8 cellular contexts compared by ENCODE assay signal in genomic region chr3:122415762-122416654, GRCh38. TPM values are rescaled to one million over a fixed set of nuclear protein-coding genes. Genes with fewer than 3 reads are reported as not detected.
DNase-seq lines count a peak whose midpoint lies in the region; ATAC-seq and TF ChIP-seq lines count a peak whose summit lies in the region.

TSS of gene WDR5B (minus strand) at chr3:122416062. CDS start at chr3:122415528, 534 bp downstream.

- peaks cover 9% of the 10 kb centered on the region for H3K4me1 ChIP-seq in GM23248 (ENCODE audit: insufficient read depth)
- H3K4me1 ChIP-seq in foreskin keratinocyte, result no peaks in the 10 kb centered on the region
- H3K4me1 ChIP-seq in neutrophil (ENCODE audit: control insufficient read depth in 1 of 2, insufficient read depth in 1 of 2, low read depth in 1 of 2, low read length in 1 of 2), result peaks cover 15 to 22% of the 10 kb centered on the region in 2 experiments
- peaks cover 16% of the 10 kb centered on the region for H3K4me1 ChIP-seq in testis

- H3K4me1 Mint-ChIP-seq in activated T-helper 1 cell treated with anti-CD3 and anti-CD28 coated beads, Interleukin-12 subunit alpha, Interleukin-12 subunit beta, Interleukin-2, Interleukin-4 antibody, amounts not matched to agents 30 ng/mL and 10 ng/mL and 1 ng/mL, durations not matched to agents 14 hours and 24 hours and 36 hours (ENCODE audit: low read depth), result peaks cover 48% of the 10 kb centered on the region

- in situ Hi-C loops in GM23248 (cut with MboI), result no loop called here

- TF ChIP-seq POLR2A in testis (IDR thresholded peaks at IDR 0.05), result peak; percentile 58

- H3K4me3 ChIP-seq in GM23248, result peak within 1 kb of the TSS; percentile 98
- peak within 1 kb of the TSS; percentile 85 for H3K4me3 ChIP-seq in neutrophil (ENCODE audit: low read depth in 1 of 2, low read length in 1 of 2)
- H3K4me3 ChIP-seq in testis, result peak within 1 kb of the TSS; percentile 73 to 78

- peak within 1 kb of the TSS; percentile 93 for H2AFZ ChIP-seq in GM23248

- no peaks in the 10 kb centered on the region for H3K9me2 ChIP-seq in GM23248 (ENCODE audit: insufficient read depth)

- H3K36me3 ChIP-seq in GM23248 (ENCODE audit: low read depth), result peaks cover 4% of the 10 kb centered on the region; the same call in 1 of the 2 replicates
- H3K36me3 ChIP-seq in neutrophil, result no peaks in the 10 kb centered on the region
- H3K36me3 ChIP-seq in testis (ENCODE audit: low read depth, missing control alignments), result no peaks in the 10 kb centered on the region

- no peaks in the 10 kb centered on the region for H3K9me3 Mint-ChIP-seq in activated T-helper 1 cell treated with anti-CD3 and anti-CD28 coated beads, Interleukin-12 subunit alpha, Interleukin-12 subunit beta, Interleukin-2, Interleukin-4 antibody, amounts not matched to agents 30 ng/mL and 10 ng/mL and 1 ng/mL, durations not matched to agents 14 hours and 24 hours and 36 hours

- H3K9me3 ChIP-seq in GM23248 (ENCODE audit: low read depth), result no peaks in the 10 kb centered on the region
- no peaks in the 10 kb centered on the region for H3K9me3 ChIP-seq in neutrophil
- no peaks in the 10 kb centered on the region for H3K9me3 ChIP-seq in testis

- no peaks in the 10 kb centered on the region for H4K20me1 ChIP-seq in GM23248 (ENCODE audit: insufficient read depth)

- peak within 1 kb of the TSS; percentile 94 for H3K4me2 ChIP-seq in GM23248 (ENCODE audit: unreplicated experiment)

- H3K27me3 Mint-ChIP-seq in activated T-helper 1 cell treated with anti-CD3 and anti-CD28 coated beads, Interleukin-12 subunit alpha, Interleukin-12 subunit beta, Interleukin-2, Interleukin-4 antibody, amounts not matched to agents 30 ng/mL and 10 ng/mL and 1 ng/mL, durations not matched to agents 14 hours and 24 hours and 36 hours (ENCODE audit: insufficient read depth), result no peaks in the 10 kb centered on the region

- peaks cover 85% of the 10 kb centered on the region for H3K79me2 ChIP-seq in GM23248 (ENCODE audit: insufficient read depth)

- H3K36me3 Mint-ChIP-seq in activated T-helper 1 cell treated with anti-CD3 and anti-CD28 coated beads, Interleukin-12 subunit alpha, Interleukin-12 subunit beta, Interleukin-2, Interleukin-4 antibody, amounts not matched to agents 30 ng/mL and 10 ng/mL and 1 ng/mL, durations not matched to agents 14 hours and 24 hours and 36 hours (ENCODE audit: low read depth), result peaks cover 24% of the 10 kb centered on the region

- intact Hi-C loops in activated T-helper 1 cell treated with anti-CD3 and anti-CD28 coated beads, Interleukin-12 subunit alpha, Interleukin-12 subunit beta, Interleukin-2, Interleukin-4 antibody, amounts not matched to agents 30 ng/mL and 10 ng/mL and 1 ng/mL, durations not matched to agents 14 hours and 24 hours and 36 hours (cut with micrococcal nuclease), result loop anchor here (1.0 to 10.0 kb wide), 13 partner anchors 21 to 870 kb away; partner anchors contain the start of genes DTX3L, EAF2, FAM162A and GOLGB1
- intact Hi-C loops in testis (cut with DNase I; ENCODE audit: low total_unique reads), result no loop called here

- H3F3A ChIP-seq in GM23248 (ENCODE audit: insufficient read depth), result peaks cover 19% of the 10 kb centered on the region; the same call in 1 of the 2 replicates

- ATAC-seq in foreskin keratinocyte, result peak; percentile 91

- 1 to 2% methylated on average over 48 of the region's 48 CpGs for WGBS in GM23248 (ENCODE audit: low coverage in 1 of 2, low lambda C conversion rate in 2 of 2, missing lambda C conversion rate in 2 of 2), 2 experiments
- 1% methylated on average over 39 to 48 of the region's 48 CpGs for WGBS in testis, 2 donors

- H3K27me3 ChIP-seq in GM23248 (replicated peaks; ENCODE audit: insufficient read depth), result no peaks in the 10 kb centered on the region
- no peaks in the 10 kb centered on the region for H3K27me3 ChIP-seq in foreskin keratinocyte
- H3K27me3 ChIP-seq in neutrophil, result no peaks in the 10 kb centered on the region
- H3K27me3 ChIP-seq in testis, result no peaks in the 10 kb centered on the region

- H3K4me3 Mint-ChIP-seq in activated T-helper 1 cell treated with anti-CD3 and anti-CD28 coated beads, Interleukin-12 subunit alpha, Interleukin-12 subunit beta, Interleukin-2, Interleukin-4 antibody, amounts not matched to agents 30 ng/mL and 10 ng/mL and 1 ng/mL, durations not matched to agents 14 hours and 24 hours and 36 hours, result peak within 1 kb of the TSS; percentile 98

- H3K27ac ChIP-seq in GM23248 (peak within 1 kb of the TSS; percentile 88), foreskin keratinocyte (peak within 1 kb of the TSS; percentile 74), neutrophil (peak within 1 kb of the TSS; percentile 93), testis (peak within 1 kb of the TSS; percentile 61 to 91)

- DNase-seq in EH (ENCODE audit: low read depth) (peak; percentile 97), GM23248 (peak; percentile 98), LoVo (ENCODE audit: low spot score) (peak; percentile 98), foreskin keratinocyte (peak; percentile 92 to 97), testis (peak; percentile 97), HUDEP-2 (lab: John Stamatoyannopoulos, UW; ENCODE audit: unreplicated experiment in 76 of 76) (no peak)
- peak; percentile 96 for DNase-seq in activated T-helper 1 cell treated with anti-CD3 and anti-CD28 coated beads, Interleukin-12 subunit alpha, Interleukin-12 subunit beta, Interleukin-2, Interleukin-4 antibody, amounts not matched to agents 30 ng/mL and 10 ng/mL and 1 ng/mL, durations not matched to agents 14 hours and 24 hours and 36 hours (ENCODE audit: low spot score)

- H3K27ac Mint-ChIP-seq in activated T-helper 1 cell treated with anti-CD3 and anti-CD28 coated beads, Interleukin-12 subunit alpha, Interleukin-12 subunit beta, Interleukin-2, Interleukin-4 antibody, amounts not matched to agents 30 ng/mL and 10 ng/mL and 1 ng/mL, durations not matched to agents 14 hours and 24 hours and 36 hours, result peak within 1 kb of the TSS; percentile 99

- TF ChIP-seq CTCF in foreskin keratinocyte (conservative IDR thresholded peaks at IDR 0.05), result peak; percentile 36
- TF ChIP-seq CTCF in neutrophil (IDR thresholded peaks at IDR 0.05), result peak; percentile 59
- peak in 1 of 3 experiments; percentile 19 for TF ChIP-seq CTCF in testis (IDR thresholded peaks at IDR 0.05)

- H3K9ac ChIP-seq in GM23248, result peak within 1 kb of the TSS; percentile 97

RNA-seq across cellular contexts. Expression of gene WDR5B, which starts in this region (rescaled TPM):
- 5.4 and 5.6 TPM in 2 replicates for total RNA-seq in GM23248 (2014; rRNA removed; shearing (Covaris generic))
- 3.7 TPM in 2 replicates for polyA plus RNA-seq in GM23248 (2016; fragmentation: Nextera tagmentation; extraction: Ambion mirVana)
- total RNA-seq in activated T-helper 1 cell treated with anti-CD3 and anti-CD28 coated beads, Interleukin-12 subunit alpha, Interleukin-12 subunit beta, Interleukin-2, Interleukin-4 antibody, amounts not matched to agents 30 ng/mL and 10 ng/mL and 1 ng/mL, durations not matched to agents 14 hours and 24 hours and 36 hours, result 4.3 and 5.6 TPM in 2 replicates
- total RNA-seq in foreskin keratinocyte, result 2.2 and 2.5 TPM in 2 replicates
- 1.3 and 1.4 TPM in 2 replicates for polyA plus RNA-seq in foreskin keratinocyte
- total RNA-seq in testis, result 1 to 10 TPM; 7.1 to 8.9 TPM
- 5.1 TPM for polyA plus RNA-seq in testis (ENCODE audit: insufficient read depth, low read depth, low replicate concordance)

Comparison
In these comparisons a context has a peak if more than half of its experiments do, and no peak if none do; other contexts are left out.
1. DNase-seq: peak in EH (single experiment), GM23248 (single experiment), LoVo (single experiment), activated T-helper 1 cell treated with anti-CD3 and anti-CD28 coated beads, Interleukin-12 subunit alpha, Interleukin-12 subunit beta, Interleukin-2, Interleukin-4 antibody, amounts not matched to agents 30 ng/mL and 10 ng/mL and 1 ng/mL, durations not matched to agents 14 hours and 24 hours and 36 hours (single experiment), foreskin keratinocyte (2 of 2) and testis (single experiment); none in HUDEP-2 (0 of 76).
2. Peak in every context shown above with its lines, with median percentiles within 50 percentile points of each other: H3K27ac ChIP-seq and H3K4me3 ChIP-seq.